ENCODE assay signal across 17 cellular contexts in genomic region chr1:167679714-167680113, GRCh38. TPM values are rescaled to one million over a fixed set of nuclear protein-coding genes. Genes with fewer than 3 reads are reported as not detected.
"Had no signal": no experiment of that assay in that cellular context is flagged by ENCODE, and none has a peak within 500 bp of the region (broad histone marks: within the 10 kb centered on the region; RNA-seq: fewer than 3 reads in every experiment).

No MANE protein-coding gene starts in this region.

- H3K36me3 ChIP-seq: suprapubic skin, upper lobe of left lung had no signal

- H3K4me3 ChIP-seq: body of pancreas, suprapubic skin, upper lobe of left lung had no signal

- H3K27me3 ChIP-seq: body of pancreas, suprapubic skin, upper lobe of left lung had no signal

- H3K9me3 ChIP-seq: body of pancreas, suprapubic skin, upper lobe of left lung had no signal

- H3K4me1 ChIP-seq: body of pancreas had no signal

- H3K27ac ChIP-seq: body of pancreas, suprapubic skin had no signal

- ATAC-seq: activated naive CD4-positive, alpha-beta T cell treated with anti-CD3 and anti-CD28 coated beads, Interleukin-2, amount 50 U/mL, for 72 hours; body of pancreas; stimulated activated effector memory CD8-positive, alpha-beta T cell treated with anti-CD3 and anti-CD28 coated beads, Interleukin-12 subunit alpha, Interleukin-12 subunit beta, amount 100 ng/mL, for 72 hours; T-helper 17 cell had no signal

- DNase-seq: activated CD4-positive, alpha-beta T cell treated with anti-CD3 and anti-CD28 coated beads, Interleukin-2, amount 10 ng/mL, durations not matched to agents 7 days and 5 days; activated CD4-positive, CD25-positive, alpha-beta regulatory T cell; activated CD8-positive, alpha-beta memory T cell treated with anti-CD3 and anti-CD28 coated beads for 24 hours; activated T-cell treated with anti-CD3 and anti-CD28 coated beads for 4 hours; amniotic stem cell; body of pancreas; endodermal cell; erythroblast; mesenchymal stem cell; nephron progenitor cell; small intestine; T-helper 17 cell; upper lobe of left lung had no signal

RNA-seq across cellular contexts. Expression of gene RCSD1, which starts 49.7 kb away (rescaled TPM):
- total RNA-seq: osteocyte had no signal
